Comparison of ENCODE assay signal across 36 cellular contexts in the genomic region with DNA sequence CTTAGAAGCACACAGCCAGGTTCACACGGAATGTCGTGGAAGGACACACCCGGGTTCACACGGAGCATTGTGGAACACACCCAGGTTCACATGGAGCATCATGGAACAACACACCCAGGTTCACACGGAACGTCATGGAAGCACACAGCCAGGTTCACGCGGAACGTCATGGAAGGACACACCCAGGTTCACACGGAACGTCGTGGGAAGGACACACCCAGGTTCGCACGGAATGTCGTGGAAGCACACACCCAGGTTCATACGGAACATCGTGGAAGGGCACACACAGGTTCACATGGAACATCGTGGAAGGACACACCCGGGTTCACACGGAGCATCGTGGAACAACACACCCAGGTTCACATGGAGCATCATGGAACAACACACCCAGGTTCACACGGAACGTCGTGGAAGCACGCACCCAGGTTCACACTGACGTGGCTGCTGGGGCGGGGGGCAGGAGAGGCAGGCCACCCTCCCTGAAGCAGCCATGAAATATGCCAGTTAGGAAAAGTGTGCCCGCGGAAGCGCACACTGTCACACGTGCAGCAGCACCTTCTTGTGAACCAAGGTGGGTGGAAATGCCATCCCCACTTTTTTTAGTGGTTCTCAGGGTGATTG.
"Had no signal": no experiment of that assay in that cellular context is flagged by ENCODE, and none has a peak within 500 bp of the region (broad histone marks: within the 10 kb centered on the region; RNA-seq: fewer than 3 reads in every experiment).

No MANE protein-coding gene starts in this region.

- H3K9me3 ChIP-seq: esophagus squamous epithelium, gastroesophageal sphincter, heart right ventricle had no signal

- H3K27me3 ChIP-seq: brain microvascular endothelial cell, esophagus squamous epithelium, gastroesophageal sphincter, heart right ventricle had no signal

- H3K4me1 ChIP-seq: esophagus squamous epithelium, gastroesophageal sphincter had no signal

- H3K27ac ChIP-seq: brain microvascular endothelial cell, epithelial cell of prostate, esophagus squamous epithelium, gastroesophageal sphincter, heart right ventricle, WERI-Rb-1 had no signal

- H3K4me3 Mint-ChIP-seq: activated CD4-positive, alpha-beta memory T cell treated with anti-CD3 and anti-CD28 coated beads for 36 hours; activated CD4-positive, alpha-beta T cell treated with anti-CD3 and anti-CD28 coated beads for 36 hours; activated CD4-positive, alpha-beta T cell treated with anti-CD3 and anti-CD28 coated beads, Interleukin-2, amount 10 ng/mL, durations not matched to agents 24 days and 14 days; activated CD8-positive, alpha-beta memory T cell treated with anti-CD3 and anti-CD28 coated beads, Interleukin-2, amount 10 ng/mL, durations not matched to agents 7 days and 5 days; activated CD8-positive, alpha-beta T cell treated with anti-CD3 and anti-CD28 coated beads, Interleukin-2, amount 10 ng/mL, durations not matched to agents 7 days and 5 days; activated naive CD8-positive, alpha-beta T cell; activated T-helper 1 cell treated with anti-CD3 and anti-CD28 coated beads, Interleukin-12 subunit alpha, Interleukin-12 subunit beta, Interleukin-2, Interleukin-4 antibody, amounts not matched to agents 30 ng/mL and 10 ng/mL and 1 ng/mL, durations not matched to agents 14 hours and 24 hours and 36 hours; effector memory CD8-positive, alpha-beta T cell; T-cell; T-helper 1 cell treated with Interleukin-12 subunit alpha and Interleukin-12 subunit beta and Interleukin-4 antibody, amounts not matched to agents 30 μg/mL and 1 μg/mL, for 36 hours had no signal

- H3K4me1 Mint-ChIP-seq: activated CD4-positive, alpha-beta T cell treated with anti-CD3 and anti-CD28 coated beads for 36 hours; activated CD4-positive, alpha-beta T cell treated with anti-CD3 and anti-CD28 coated beads, Interleukin-2, amount 10 ng/mL, durations not matched to agents 24 days and 14 days; activated CD8-positive, alpha-beta memory T cell treated with anti-CD3 and anti-CD28 coated beads, Interleukin-2, amount 10 ng/mL, durations not matched to agents 7 days and 5 days had no signal

- FAIRE-seq: astrocyte, colon, endothelial cell of umbilical vein had no signal

- H3K9me3 Mint-ChIP-seq: activated CD4-positive, alpha-beta memory T cell treated with anti-CD3 and anti-CD28 coated beads for 36 hours; activated CD4-positive, alpha-beta T cell treated with anti-CD3 and anti-CD28 coated beads, Interleukin-2, amount 10 ng/mL, durations not matched to agents 24 days and 14 days; activated T-helper 1 cell treated with anti-CD3 and anti-CD28 coated beads, Interleukin-12 subunit alpha, Interleukin-12 subunit beta, Interleukin-2, Interleukin-4 antibody, amounts not matched to agents 30 ng/mL and 10 ng/mL and 1 ng/mL, durations not matched to agents 14 hours and 24 hours and 36 hours; activated T-helper 2 cell treated with anti-CD3 and anti-CD28 coated beads, Interferon-gamma antibody, Interleukin-2, Interleukin-4, amounts not matched to agents 10 μg/mL and 5 μg/mL and 100 μg/mL, durations not matched to agents 14 hours and 24 hours and 36 hours; effector memory CD8-positive, alpha-beta T cell; T-cell; T-helper 1 cell treated with Interleukin-12 subunit alpha and Interleukin-12 subunit beta and Interleukin-4 antibody, amounts not matched to agents 30 μg/mL and 1 μg/mL, for 36 hours had no signal

- DNase-seq: activated CD4-positive, alpha-beta memory T cell treated with anti-CD3 and anti-CD28 coated beads for 36 hours; activated CD4-positive, alpha-beta T cell treated with anti-CD3 and anti-CD28 coated beads for 36 hours; activated CD4-positive, alpha-beta T cell treated with anti-CD3 and anti-CD28 coated beads, Interleukin-2, amount 10 ng/mL, durations not matched to agents 24 days and 14 days; activated CD4-positive, CD25-positive, alpha-beta regulatory T cell; activated CD4-positive, CD25-positive, alpha-beta regulatory T cell treated with anti-CD3 and anti-CD28 coated beads, Interleukin-2, amount 50 U/mL, for 72 hours; activated CD8-positive, alpha-beta memory T cell treated with anti-CD3 and anti-CD28 coated beads, Interleukin-2, amount 10 ng/mL, durations not matched to agents 7 days and 5 days; activated CD8-positive, alpha-beta memory T cell treated with anti-CD3 and anti-CD28 coated beads, Interleukin-2, amount 50 U/mL, for 4 hours; activated CD8-positive, alpha-beta T cell treated with anti-CD3 and anti-CD28 coated beads, Interleukin-2, amount 10 ng/mL, durations not matched to agents 7 days and 5 days; activated gamma-delta T cell treated with Interleukin-2 at 50 U/mL for 16 hours; activated naive CD4-positive, alpha-beta T cell treated with anti-CD3 and anti-CD28 coated beads, Interleukin-2, amount 50 U/mL, for 16 hours; activated naive CD4-positive, alpha-beta T cell treated with Interleukin-2 at 50 U/mL for 16 hours; activated T-cell treated with anti-CD3 and anti-CD28 coated beads, Interleukin-2, amount 50 U/mL, for 1 hour; activated T-cell treated with anti-CD3 and anti-CD28 coated beads, Interleukin-2, amount 50 U/mL, for 48 hours; amniotic stem cell; anterior cingulate cortex; brain microvascular endothelial cell; caudate nucleus; cortex of kidney; dermis blood vessel endothelial cell; effector CD4-positive, alpha-beta T cell; effector memory CD8-positive, alpha-beta T cell; esophagus squamous epithelium; foreskin melanocyte; heart right ventricle; T-cell; T-helper 9 cell; WERI-Rb-1 had no signal

- H3K27ac Mint-ChIP-seq: activated CD4-positive, alpha-beta memory T cell treated with anti-CD3 and anti-CD28 coated beads for 36 hours; activated CD4-positive, alpha-beta T cell treated with anti-CD3 and anti-CD28 coated beads for 36 hours; activated CD4-positive, alpha-beta T cell treated with anti-CD3 and anti-CD28 coated beads, Interleukin-2, amount 10 ng/mL, durations not matched to agents 24 days and 14 days; activated CD8-positive, alpha-beta memory T cell treated with anti-CD3 and anti-CD28 coated beads, Interleukin-2, amount 10 ng/mL, durations not matched to agents 7 days and 5 days; activated CD8-positive, alpha-beta T cell treated with anti-CD3 and anti-CD28 coated beads, Interleukin-2, amount 10 ng/mL, durations not matched to agents 7 days and 5 days; activated T-helper 1 cell treated with anti-CD3 and anti-CD28 coated beads, Interleukin-12 subunit alpha, Interleukin-12 subunit beta, Interleukin-2, Interleukin-4 antibody, amounts not matched to agents 30 ng/mL and 10 ng/mL and 1 ng/mL, durations not matched to agents 14 hours and 24 hours and 36 hours; activated T-helper 2 cell treated with anti-CD3 and anti-CD28 coated beads, Interferon-gamma antibody, Interleukin-2, Interleukin-4, amounts not matched to agents 10 μg/mL and 5 μg/mL and 100 μg/mL, durations not matched to agents 14 hours and 24 hours and 36 hours; effector memory CD8-positive, alpha-beta T cell; T-cell; T-helper 1 cell treated with Interleukin-12 subunit alpha and Interleukin-12 subunit beta and Interleukin-4 antibody, amounts not matched to agents 30 μg/mL and 1 μg/mL, for 36 hours had no signal

- ATAC-seq: activated CD4-positive, alpha-beta T cell treated with anti-CD3 and anti-CD28 coated beads for 36 hours; activated CD8-positive, alpha-beta memory T cell treated with anti-CD3 and anti-CD28 coated beads, Interleukin-2, amount 10 ng/mL, durations not matched to agents 7 days and 5 days; activated CD8-positive, alpha-beta T cell treated with anti-CD3 and anti-CD28 coated beads, Interleukin-2, amount 10 ng/mL, durations not matched to agents 7 days and 5 days; effector memory CD8-positive, alpha-beta T cell; gastroesophageal sphincter; heart right ventricle; T-cell had no signal

- H3K4me3 ChIP-seq: esophagus squamous epithelium, gastroesophageal sphincter, heart right ventricle had no signal

- H3K27me3 Mint-ChIP-seq: activated CD4-positive, alpha-beta memory T cell treated with anti-CD3 and anti-CD28 coated beads for 36 hours; activated CD4-positive, alpha-beta T cell treated with anti-CD3 and anti-CD28 coated beads for 36 hours; activated CD4-positive, alpha-beta T cell treated with anti-CD3 and anti-CD28 coated beads, Interleukin-2, amount 10 ng/mL, durations not matched to agents 24 days and 14 days; activated CD8-positive, alpha-beta memory T cell treated with anti-CD3 and anti-CD28 coated beads, Interleukin-2, amount 10 ng/mL, durations not matched to agents 7 days and 5 days; activated naive CD8-positive, alpha-beta T cell; effector memory CD8-positive, alpha-beta T cell; T-cell had no signal
